Comparison of ENCODE assay signal across 13 cellular contexts in genomic region chr4:42605264-42605663, GRCh38.
"Had no signal": no experiment of that assay in that cellular context is flagged by ENCODE, and none has a peak within 500 bp of the region (broad histone marks: within the 10 kb centered on the region; RNA-seq: fewer than 3 reads in every experiment).

No MANE protein-coding gene starts in this region.

- H3K4me1 ChIP-seq: right lobe of liver had no signal

- H3K27me3 Mint-ChIP-seq: activated CD8-positive, alpha-beta memory T cell treated with anti-CD3 and anti-CD28 coated beads, Interleukin-2, amount 10 ng/mL, durations not matched to agents 7 days and 5 days; activated naive CD8-positive, alpha-beta T cell; naive B cell had no signal

- ATAC-seq: activated CD8-positive, alpha-beta memory T cell treated with anti-CD3 and anti-CD28 coated beads, Interleukin-2, amount 10 ng/mL, durations not matched to agents 7 days and 5 days; activated T-cell treated with anti-CD3 and anti-CD28 coated beads, Interleukin-2, amount 50 U/mL, for 4 hours; right lobe of liver; stimulated activated naive CD8-positive, alpha-beta T cell treated with anti-CD3 and anti-CD28 coated beads, Interleukin-15, Interleukin-2, amounts not matched to agents 100 U/mL and 50 U/mL, for 24 hours had no signal

- H3K4me3 Mint-ChIP-seq: activated CD8-positive, alpha-beta memory T cell treated with anti-CD3 and anti-CD28 coated beads, Interleukin-2, amount 10 ng/mL, durations not matched to agents 7 days and 5 days; activated naive CD8-positive, alpha-beta T cell; activated T-cell treated with anti-CD3 and anti-CD28 coated beads, Interleukin-2, amount 50 U/mL, for 4 hours; mesothelial cell of epicardium; naive B cell had no signal

- H3K27me3 ChIP-seq: brain microvascular endothelial cell, right lobe of liver had no signal

- H3K36me3 ChIP-seq: brain microvascular endothelial cell, right lobe of liver had no signal

- H3K27ac Mint-ChIP-seq: activated CD8-positive, alpha-beta memory T cell treated with anti-CD3 and anti-CD28 coated beads, Interleukin-2, amount 10 ng/mL, durations not matched to agents 7 days and 5 days; activated naive CD8-positive, alpha-beta T cell; mesothelial cell of epicardium had no signal

- H3K36me3 Mint-ChIP-seq: mesothelial cell of epicardium had no signal

- DNase-seq: activated CD4-positive, alpha-beta T cell treated with anti-CD3 and anti-CD28 coated beads, Interleukin-2, amount 50 U/mL, for 48 hours; activated CD4-positive, CD25-positive, alpha-beta regulatory T cell treated with anti-CD3 and anti-CD28 coated beads, Interleukin-2, amount 50 U/mL, for 72 hours; activated CD8-positive, alpha-beta memory T cell treated with anti-CD3 and anti-CD28 coated beads, Interleukin-2, amount 10 ng/mL, durations not matched to agents 7 days and 5 days; activated gamma-delta T cell; activated T-cell treated with anti-CD3 and anti-CD28 coated beads, Interleukin-2, amount 50 U/mL, for 4 hours; brain microvascular endothelial cell; islet precursor cell; naive B cell; right lobe of liver; stimulated activated CD4-positive, alpha-beta T cell treated with anti-CD3 and anti-CD28 coated beads, Interleukin-12 subunit alpha, Interleukin-12 subunit beta, amount 100 ng/mL, for 4 hours; stimulated activated naive CD8-positive, alpha-beta T cell treated with anti-CD3 and anti-CD28 coated beads, Interleukin-15, Interleukin-2, amounts not matched to agents 100 U/mL and 50 U/mL, for 24 hours had no signal

- H3K9me3 Mint-ChIP-seq: activated T-cell treated with anti-CD3 and anti-CD28 coated beads, Interleukin-2, amount 50 U/mL, for 4 hours; mesothelial cell of epicardium; naive B cell had no signal

- H3K9me3 ChIP-seq: right lobe of liver had no signal

- H3K4me1 Mint-ChIP-seq: mesothelial cell of epicardium had no signal

- H3K27ac ChIP-seq: brain microvascular endothelial cell, right lobe of liver had no signal

- H3K4me3 ChIP-seq: right lobe of liver had no signal
